ENCODE assay signal across 8 cellular contexts in the genomic region with DNA sequence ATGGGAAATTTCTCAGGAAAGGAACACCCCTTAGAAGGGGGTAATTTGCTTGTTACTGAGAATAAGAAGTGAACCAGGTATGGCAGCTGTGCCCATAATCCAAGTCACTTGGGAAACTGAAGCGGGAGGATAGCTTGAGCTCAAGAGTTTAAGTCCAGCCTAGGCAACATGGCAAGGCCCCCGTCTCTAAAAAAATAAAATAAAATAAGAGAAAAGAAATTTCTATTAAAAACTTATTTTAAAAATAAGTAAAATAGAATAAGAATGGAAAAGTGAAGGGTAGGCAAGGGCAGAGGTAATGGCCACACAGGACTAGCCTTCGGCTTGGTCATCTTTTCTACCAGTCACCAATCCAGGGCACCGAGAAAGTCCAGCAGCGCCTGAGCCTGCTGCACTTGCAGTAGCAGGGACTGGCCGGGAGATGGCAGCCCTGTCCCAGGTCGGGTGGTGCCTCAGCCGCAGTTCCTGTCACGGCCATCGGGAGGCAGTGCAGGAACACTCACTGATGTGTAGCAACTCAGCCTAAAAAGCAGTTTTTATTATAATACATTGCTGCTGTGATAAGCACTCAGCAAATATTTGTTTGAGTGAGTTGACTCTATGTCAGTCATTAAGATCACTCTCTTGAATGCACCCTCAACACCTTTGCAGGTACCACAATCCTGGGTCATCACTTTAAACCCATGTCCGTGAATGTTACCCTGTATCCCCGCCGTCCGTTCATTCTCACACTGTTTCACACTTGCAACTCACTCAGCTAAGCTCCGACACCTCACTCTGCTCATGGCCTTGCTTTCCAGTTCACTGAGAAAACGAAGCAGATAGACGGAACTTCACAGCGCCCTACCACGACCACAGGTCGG. TPM values are rescaled to one million over a fixed set of nuclear protein-coding genes. Genes with fewer than 3 reads are reported as not detected.
DNase-seq lines count a peak whose midpoint lies in the region; ATAC-seq and TF ChIP-seq lines count a peak whose summit lies in the region.

No MANE protein-coding gene starts in this region.

- peak; percentile 77 for ATAC-seq in GM21529 (IDR thresholded peaks at IDR 0.05; ENCODE audit: unreplicated experiment)

- peaks cover 18% of the 10 kb centered on the region for H3K4me1 Mint-ChIP-seq in nephron progenitor cell
- H3K4me1 Mint-ChIP-seq in stimulated activated naive CD8-positive, alpha-beta T cell treated with anti-CD3 and anti-CD28 coated beads, Interleukin-15, Interleukin-2, amounts not matched to agents 100 ng/mL and 50 ng/mL, for 24 hours (ENCODE audit: low read depth), result peaks cover 6% of the 10 kb centered on the region

- TF ChIP-seq CTCF in fibroblast of mammary gland (conservative IDR thresholded peaks at IDR 0.05; ENCODE audit: control insufficient read depth, insufficient read depth, low read depth, low read length) (peak; percentile 100), nephron progenitor cell (IDR thresholded peaks at IDR 0.05) (peak; percentile 100)

- no peak overlapping the region for H3K27ac Mint-ChIP-seq in nephron progenitor cell
- peak overlapping the region; percentile 10 for H3K27ac Mint-ChIP-seq in stimulated activated naive CD8-positive, alpha-beta T cell treated with anti-CD3 and anti-CD28 coated beads, Interleukin-15, Interleukin-2, amounts not matched to agents 100 ng/mL and 50 ng/mL, for 24 hours

- H3K27me3 Mint-ChIP-seq in nephron progenitor cell (ENCODE audit: low read depth, poor library complexity), result peaks cover 7% of the 10 kb centered on the region
- H3K27me3 Mint-ChIP-seq in stimulated activated naive CD8-positive, alpha-beta T cell treated with anti-CD3 and anti-CD28 coated beads, Interleukin-15, Interleukin-2, amounts not matched to agents 100 ng/mL and 50 ng/mL, for 24 hours, result no peaks in the 10 kb centered on the region

- H3K9me3 Mint-ChIP-seq in nephron progenitor cell, result peaks cover 6% of the 10 kb centered on the region
- H3K9me3 Mint-ChIP-seq in stimulated activated naive CD8-positive, alpha-beta T cell treated with anti-CD3 and anti-CD28 coated beads, Interleukin-15, Interleukin-2, amounts not matched to agents 100 ng/mL and 50 ng/mL, for 24 hours, result no peaks in the 10 kb centered on the region

- H3K4me3 ChIP-seq in fibroblast of mammary gland (ENCODE audit: control insufficient read depth, low read depth, low read length), result no peak overlapping the region

- no peaks in the 10 kb centered on the region for H3K36me3 Mint-ChIP-seq in nephron progenitor cell (ENCODE audit: low read depth)
- H3K36me3 Mint-ChIP-seq in stimulated activated naive CD8-positive, alpha-beta T cell treated with anti-CD3 and anti-CD28 coated beads, Interleukin-15, Interleukin-2, amounts not matched to agents 100 ng/mL and 50 ng/mL, for 24 hours (ENCODE audit: low read depth), result no peaks in the 10 kb centered on the region

- TF ChIP-seq RAD21 in Ishikawa (IDR thresholded peaks at IDR 0.05; ENCODE audit: low read depth), result peak; percentile 100

- DNase-seq in DMS53 treated with DMSO at 0.1 percent for 48 hours (lab: John Stamatoyannopoulos, UW; ENCODE audit: unreplicated experiment) (peak; percentile 57), fibroblast of mammary gland (ENCODE audit: low read depth) (peak; percentile 77), nephron progenitor cell (peak; percentile 95)
- peak; percentile 95 to 96 for DNase-seq in activated T-cell treated with anti-CD3 and anti-CD28 coated beads, Interleukin-2, amount 50 U/mL, for 48 hours

- TF ChIP-seq EP300 in Ishikawa (IDR thresholded peaks at IDR 0.05; ENCODE audit: borderline replicate concordance), result no peak

- H3K4me3 Mint-ChIP-seq in nephron progenitor cell, result no peak overlapping the region
- H3K4me3 Mint-ChIP-seq in stimulated activated naive CD8-positive, alpha-beta T cell treated with anti-CD3 and anti-CD28 coated beads, Interleukin-15, Interleukin-2, amounts not matched to agents 100 ng/mL and 50 ng/mL, for 24 hours, result no peak overlapping the region

TF ChIP-seq in Ishikawa, 13 proteins besides CTCF, POLR2A, EP300 and RAD21:
- TF ChIP-seq, protein P1, sequence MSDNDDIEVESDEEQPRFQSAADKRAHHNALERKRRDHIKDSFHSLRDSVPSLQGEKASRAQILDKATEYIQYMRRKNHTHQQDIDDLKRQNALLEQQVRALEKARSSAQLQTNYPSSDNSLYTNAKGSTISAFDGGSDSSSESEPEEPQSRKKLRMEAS (IDR thresholded peaks at IDR 0.05), result no peak
- no peak for TF ChIP-seq TEAD4 (IDR thresholded peaks at IDR 0.05)
- no peak for TF ChIP-seq ZBTB7A (IDR thresholded peaks at IDR 0.05; ENCODE audit: low read depth)
- TF ChIP-seq CEBPB (IDR thresholded peaks at IDR 0.05), result no peak
- 0 out of 2 replicates have a peak, but pooled peaks have one; percentile 19 for TF ChIP-seq TCF12 (IDR thresholded peaks at IDR 0.05; ENCODE audit: low read depth)
- TF ChIP-seq EGR1 (IDR thresholded peaks at IDR 0.05), result no peak

TF ChIP-seq in PFSK-1, 5 proteins besides CTCF, POLR2A, EP300 and RAD21:
- TF ChIP-seq POLR2AphosphoS5 (IDR thresholded peaks at IDR 0.05; ENCODE audit: low read depth, low read length), result no peak
- 0 out of 2 replicates have a peak, but pooled peaks have one; percentile 21 for TF ChIP-seq TAF1 (IDR thresholded peaks at IDR 0.05; ENCODE audit: borderline replicate concordance, insufficient read depth, low read length)
- no peak for TF ChIP-seq SIN3A (IDR thresholded peaks at IDR 0.05; ENCODE audit: borderline replicate concordance, insufficient read depth, low read length)
- TF ChIP-seq, protein P2, sequence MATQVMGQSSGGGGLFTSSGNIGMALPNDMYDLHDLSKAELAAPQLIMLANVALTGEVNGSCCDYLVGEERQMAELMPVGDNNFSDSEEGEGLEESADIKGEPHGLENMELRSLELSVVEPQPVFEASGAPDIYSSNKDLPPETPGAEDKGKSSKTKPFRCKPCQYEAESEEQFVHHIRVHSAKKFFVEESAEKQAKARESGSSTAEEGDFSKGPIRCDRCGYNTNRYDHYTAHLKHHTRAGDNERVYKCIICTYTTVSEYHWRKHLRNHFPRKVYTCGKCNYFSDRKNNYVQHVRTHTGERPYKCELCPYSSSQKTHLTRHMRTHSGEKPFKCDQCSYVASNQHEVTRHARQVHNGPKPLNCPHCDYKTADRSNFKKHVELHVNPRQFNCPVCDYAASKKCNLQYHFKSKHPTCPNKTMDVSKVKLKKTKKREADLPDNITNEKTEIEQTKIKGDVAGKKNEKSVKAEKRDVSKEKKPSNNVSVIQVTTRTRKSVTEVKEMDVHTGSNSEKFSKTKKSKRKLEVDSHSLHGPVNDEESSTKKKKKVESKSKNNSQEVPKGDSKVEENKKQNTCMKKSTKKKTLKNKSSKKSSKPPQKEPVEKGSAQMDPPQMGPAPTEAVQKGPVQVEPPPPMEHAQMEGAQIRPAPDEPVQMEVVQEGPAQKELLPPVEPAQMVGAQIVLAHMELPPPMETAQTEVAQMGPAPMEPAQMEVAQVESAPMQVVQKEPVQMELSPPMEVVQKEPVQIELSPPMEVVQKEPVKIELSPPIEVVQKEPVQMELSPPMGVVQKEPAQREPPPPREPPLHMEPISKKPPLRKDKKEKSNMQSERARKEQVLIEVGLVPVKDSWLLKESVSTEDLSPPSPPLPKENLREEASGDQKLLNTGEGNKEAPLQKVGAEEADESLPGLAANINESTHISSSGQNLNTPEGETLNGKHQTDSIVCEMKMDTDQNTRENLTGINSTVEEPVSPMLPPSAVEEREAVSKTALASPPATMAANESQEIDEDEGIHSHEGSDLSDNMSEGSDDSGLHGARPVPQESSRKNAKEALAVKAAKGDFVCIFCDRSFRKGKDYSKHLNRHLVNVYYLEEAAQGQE (IDR thresholded peaks at IDR 0.05; ENCODE audit: insufficient read depth in 1 of 2, low read depth in 2 of 2, low read length in 2 of 2), result no peak
- peak; percentile 91 for TF ChIP-seq FOXP2 (optimal IDR thresholded peaks at IDR 0.05; ENCODE audit: borderline replicate concordance, extremely low read depth, extremely low read length, insufficient read depth)

RNA-seq across cellular contexts. Expression of a gene that starts 23.2 kb away (rescaled TPM):
- 0.13 TPM for polyA plus RNA-seq in PFSK-1 (2012; ENCODE audit: insufficient read length, low read depth)
